Comparison of ENCODE assay signal across 8 cellular contexts in the genomic region with DNA sequence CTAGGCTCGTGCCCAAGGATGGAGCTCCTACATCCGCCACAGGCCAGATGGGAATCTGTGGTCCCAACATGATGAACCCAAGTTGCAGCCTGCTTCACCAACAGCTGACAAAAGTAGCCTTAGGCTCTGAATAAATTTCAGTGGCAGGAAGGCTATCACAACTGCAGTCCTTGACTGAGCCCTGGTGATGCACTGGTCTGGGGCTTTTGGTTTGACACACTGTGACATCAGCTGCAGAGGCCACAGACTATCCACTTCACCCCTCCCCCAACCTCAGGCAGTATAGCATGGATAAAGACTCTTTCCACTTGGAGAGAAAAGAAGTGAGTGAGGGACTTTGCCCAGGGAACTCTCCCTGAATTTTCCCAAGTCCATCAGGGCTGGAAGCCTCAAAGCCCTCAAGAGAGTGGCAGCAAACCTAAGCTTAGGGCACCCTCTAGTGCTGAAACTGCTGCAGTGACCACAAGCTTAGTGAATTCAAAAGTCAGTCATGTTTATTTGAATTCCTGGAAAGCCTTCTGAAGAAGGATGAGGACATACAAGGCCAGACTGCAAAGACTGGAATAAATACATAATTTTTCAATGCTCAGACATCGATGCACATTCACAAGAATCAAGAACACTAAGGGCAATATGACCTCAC.
DNase-seq lines count a peak whose midpoint lies in the region; ATAC-seq, FAIRE-seq and TF ChIP-seq lines count a peak whose summit lies in the region.

No MANE protein-coding gene starts in this region.

- POLR2A ChIA-PET in A549 (lab: Yijun Ruan, JAX): no interaction called here

- CTCF ChIA-PET in A549 (lab: Yijun Ruan, JAX): interaction anchor here (0.6 to 1.1 kb wide), 6 partner anchors 9 to 70 kb away, joined by 3 to 5 read pairs (median 3); no protein-coding TSS in a partner anchor

- TF ChIP-seq EP300 in A549 (IDR thresholded peaks at IDR 0.05): no peak

- peak; percentile 99 for FAIRE-seq in A549 (lab: Jason Lieb, UNC)

- H3K4me2 ChIP-seq in A549: no peak overlapping the region

- DNase-seq in A549 (ENCODE audit: low read depth in 1 of 2, low spot score in 1 of 2): peak; percentile 0 to 53
- DNase-seq in MV-4-11 (lab: John Stamatoyannopoulos, UW): peak; percentile 1
- DNase-seq in fibroblast of mammary gland (ENCODE audit: low read depth): peak; percentile 34
- no peak for DNase-seq in amniotic stem cell (lab: John Stamatoyannopoulos, UW)
- no peak for DNase-seq in inferior parietal cortex (ENCODE audit: extremely low spot score)
- DNase-seq in NCI-H1694 (lab: John Stamatoyannopoulos, UW): no peak

- no peak overlapping the region for H3K27ac Mint-ChIP-seq in stimulated activated memory B cell treated with anti-CD40 and anti-IgM and Interleukin-4, amounts not matched to agents 10 μg/mL and 1 μg/mL and 100 μg/mL, for 72 hours

- ATAC-seq in A549: peak; percentile 78 to 90; a peak in 5 of 6 replicates
- ATAC-seq in stimulated activated memory B cell treated with anti-CD40 and anti-IgM and Interleukin-4, amounts not matched to agents 10 μg/mL and 1 μg/mL and 100 μg/mL, for 72 hours: no peak

- H3K4me3 ChIP-seq in A549 (no peak overlapping the region), GM12875 (ENCODE audit: low read depth, low read length) (no peak overlapping the region), fibroblast of mammary gland (ENCODE audit: control insufficient read depth, low read depth, low read length) (no peak overlapping the region)

- no peaks in the 10 kb centered on the region for H3K27me3 Mint-ChIP-seq in stimulated activated memory B cell treated with anti-CD40 and anti-IgM and Interleukin-4, amounts not matched to agents 10 μg/mL and 1 μg/mL and 100 μg/mL, for 72 hours

- no peak overlapping the region for H3K27ac ChIP-seq in A549

- H3K36me3 Mint-ChIP-seq in stimulated activated memory B cell treated with anti-CD40 and anti-IgM and Interleukin-4, amounts not matched to agents 10 μg/mL and 1 μg/mL and 100 μg/mL, for 72 hours: no peaks in the 10 kb centered on the region

- WGBS in A549 (ENCODE audit: missing lambda C conversion rate): 44% methylated on average over 3 of the region's 3 CpGs

- TF ChIP-seq CTCF in A549 (IDR thresholded peaks at IDR 0.05) (peak; percentile 55), GM12875 (IDR thresholded peaks at IDR 0.05; ENCODE audit: borderline replicate concordance, insufficient read depth, low read depth, low read length) (peak; percentile 54), fibroblast of mammary gland (conservative IDR thresholded peaks at IDR 0.05; ENCODE audit: control insufficient read depth, insufficient read depth, low read depth, low read length) (peak; percentile 54)

- no peaks in the 10 kb centered on the region for H3K9me3 ChIP-seq in A549

- peak; percentile 59 to 79 for TF ChIP-seq RAD21 in A549 (conservative IDR thresholded peaks at IDR 0.05 in 1 of 2, IDR thresholded peaks at IDR 0.05 in 1 of 2)

- H3K4me1 Mint-ChIP-seq in stimulated activated memory B cell treated with anti-CD40 and anti-IgM and Interleukin-4, amounts not matched to agents 10 μg/mL and 1 μg/mL and 100 μg/mL, for 72 hours: no peaks in the 10 kb centered on the region

- no peaks in the 10 kb centered on the region for H3K4me1 ChIP-seq in A549

- peaks cover 3% of the 10 kb centered on the region for H3K9me3 Mint-ChIP-seq in stimulated activated memory B cell treated with anti-CD40 and anti-IgM and Interleukin-4, amounts not matched to agents 10 μg/mL and 1 μg/mL and 100 μg/mL, for 72 hours

- no peak for TF ChIP-seq POLR2A in A549 (IDR thresholded peaks at IDR 0.05; ENCODE audit: low read length)

- H3K4me3 Mint-ChIP-seq in stimulated activated memory B cell treated with anti-CD40 and anti-IgM and Interleukin-4, amounts not matched to agents 10 μg/mL and 1 μg/mL and 100 μg/mL, for 72 hours: no peak overlapping the region

TF ChIP-seq in A549, 52 proteins besides CTCF, POLR2A, EP300 and RAD21:
- 0 out of 3 replicates have a peak, but pooled peaks have one; percentile 15 for TF ChIP-seq SMC3 (IDR thresholded peaks at IDR 0.05)
- no peak for TF ChIP-seq NPAS2 (CRISPR knock-in tag; IDR thresholded peaks at IDR 0.05; ENCODE audit: borderline replicate concordance)
- no peak for TF ChIP-seq HDAC2 (IDR thresholded peaks at IDR 0.05)

Comparison
In these comparisons a context has a peak if more than half of its experiments do, and no peak if none do; other contexts are left out.
1. DNase-seq: peak in A549 (2 of 2), MV-4-11 (single experiment) and fibroblast of mammary gland (single experiment); none in amniotic stem cell (single experiment), inferior parietal cortex (single experiment) and NCI-H1694 (single experiment).
2. Peak in every context shown above with its lines, with median percentiles within 50 percentile points of each other: CTCF ChIP-seq.